Comparison of ENCODE assay signal across 27 cellular contexts in genomic region chr6:168848797-168849196, GRCh38.
"Had no signal": no experiment of that assay in that cellular context is flagged by ENCODE, and none has a peak within 500 bp of the region (broad histone marks: within the 10 kb centered on the region; RNA-seq: fewer than 3 reads in every experiment).

No MANE protein-coding gene starts in this region.

- H3K27ac ChIP-seq: neural progenitor cell, ovary, parathyroid adenoma, psoas muscle, right lobe of liver, sigmoid colon, stomach, thoracic aorta, thyroid gland, tibial nerve, upper lobe of left lung, vagina had no signal

- H3K27me3 ChIP-seq: neural progenitor cell, ovary, right lobe of liver, sigmoid colon, stomach, thyroid gland, tibial nerve, upper lobe of left lung, vagina had no signal

- H3K9ac ChIP-seq: neural progenitor cell, parathyroid adenoma had no signal

- H3K4me2 ChIP-seq: neural progenitor cell had no signal

- H3K4me3 Mint-ChIP-seq: nephron progenitor cell; neural progenitor cell; stimulated activated effector memory CD8-positive, alpha-beta T cell treated with anti-CD3 and anti-CD28 coated beads, Interleukin-12 subunit alpha, Interleukin-12 subunit beta, amount 100 ng/mL, for 72 hours; stimulated activated naive B cell treated with anti-CD40 and anti-IgM and Interleukin-4, amounts not matched to agents 10 μg/mL and 1 μg/mL and 100 μg/mL, for 72 hours; stimulated activated naive CD8-positive, alpha-beta T cell treated with anti-CD3 and anti-CD28 coated beads, Interleukin-15, Interleukin-2, amounts not matched to agents 100 ng/mL and 50 ng/mL, for 24 hours had no signal

- H3K4me1 ChIP-seq: neural progenitor cell, parathyroid adenoma, right lobe of liver, upper lobe of left lung had no signal

- H3K9me3 Mint-ChIP-seq: neural progenitor cell; stimulated activated effector memory CD8-positive, alpha-beta T cell treated with anti-CD3 and anti-CD28 coated beads, Interleukin-12 subunit alpha, Interleukin-12 subunit beta, amount 100 ng/mL, for 72 hours; stimulated activated naive B cell treated with anti-CD40 and anti-IgM and Interleukin-4, amounts not matched to agents 10 μg/mL and 1 μg/mL and 100 μg/mL, for 72 hours; stimulated activated naive CD8-positive, alpha-beta T cell treated with anti-CD3 and anti-CD28 coated beads, Interleukin-15, Interleukin-2, amounts not matched to agents 100 ng/mL and 50 ng/mL, for 24 hours had no signal

- H3K4me3 ChIP-seq: neural progenitor cell, ovary, psoas muscle, right lobe of liver, sigmoid colon, stomach, thoracic aorta, thyroid gland, tibial nerve, upper lobe of left lung, vagina had no signal

- H3K4me1 Mint-ChIP-seq: stimulated activated naive B cell treated with anti-CD40 and anti-IgM and Interleukin-4, amounts not matched to agents 10 μg/mL and 1 μg/mL and 100 μg/mL, for 72 hours had no signal

- H3K9me3 ChIP-seq: ovary, psoas muscle, right lobe of liver, sigmoid colon, stomach, thoracic aorta, thyroid gland, tibial nerve, upper lobe of left lung, vagina had no signal

- H3K27me3 Mint-ChIP-seq: naive thymus-derived CD4-positive, alpha-beta T cell; progenitor cell of endocrine pancreas; stimulated activated naive B cell treated with anti-CD40 and anti-IgM and Interleukin-4, amounts not matched to agents 10 μg/mL and 1 μg/mL and 100 μg/mL, for 72 hours; stimulated activated naive CD8-positive, alpha-beta T cell treated with anti-CD3 and anti-CD28 coated beads, Interleukin-15, Interleukin-2, amounts not matched to agents 100 ng/mL and 50 ng/mL, for 24 hours had no signal

- H3K36me3 ChIP-seq: neural progenitor cell, ovary, right lobe of liver, sigmoid colon, stomach, thoracic aorta, thyroid gland, tibial nerve, upper lobe of left lung, vagina had no signal

- H3K36me3 Mint-ChIP-seq: naive thymus-derived CD4-positive, alpha-beta T cell; neural progenitor cell; stimulated activated effector memory CD8-positive, alpha-beta T cell treated with anti-CD3 and anti-CD28 coated beads, Interleukin-12 subunit alpha, Interleukin-12 subunit beta, amount 100 ng/mL, for 72 hours; stimulated activated naive B cell treated with anti-CD40 and anti-IgM and Interleukin-4, amounts not matched to agents 10 μg/mL and 1 μg/mL and 100 μg/mL, for 72 hours had no signal

- DNase-seq: naive thymus-derived CD4-positive, alpha-beta T cell; nephron progenitor cell; occipital lobe; ovary; psoas muscle; right cardiac atrium; right lobe of liver; sigmoid colon; small intestine; stimulated activated CD4-positive, alpha-beta T cell treated with anti-CD3 and anti-CD28 coated beads, Interleukin-15, amount 100 ng/mL, for 24 hours; stimulated activated CD4-positive, alpha-beta T cell treated with anti-CD3 and anti-CD28 coated beads, Interleukin-2, amount 100 ng/mL, for 24 hours; stimulated activated CD4-positive, alpha-beta T cell treated with anti-CD3 and anti-CD28 coated beads, Interleukin-2, amount 100 ng/mL, for 48 hours; stimulated activated CD4-positive, alpha-beta T cell treated with anti-CD3 and anti-CD28 coated beads, Interleukin-4, amount 100 ng/mL, for 24 hours; stimulated activated naive B cell treated with anti-CD40 and anti-IgM and Interleukin-4, amounts not matched to agents 10 μg/mL and 1 μg/mL and 100 μg/mL, for 72 hours; stimulated activated naive CD4-positive, alpha-beta T cell treated with Interleukin-2 at 50 U/mL for 16 hours; stomach; thyroid gland; trophoblast cell; upper lobe of left lung had no signal

- H3K27ac Mint-ChIP-seq: nephron progenitor cell; neural progenitor cell; progenitor cell of endocrine pancreas; stimulated activated effector memory CD8-positive, alpha-beta T cell treated with anti-CD3 and anti-CD28 coated beads, Interleukin-12 subunit alpha, Interleukin-12 subunit beta, amount 100 ng/mL, for 72 hours; stimulated activated naive B cell treated with anti-CD40 and anti-IgM and Interleukin-4, amounts not matched to agents 10 μg/mL and 1 μg/mL and 100 μg/mL, for 72 hours; stimulated activated naive CD8-positive, alpha-beta T cell treated with anti-CD3 and anti-CD28 coated beads, Interleukin-15, Interleukin-2, amounts not matched to agents 100 ng/mL and 50 ng/mL, for 24 hours had no signal
